Comparison of ENCODE assay signal across 25 cellular contexts in the genomic region with DNA sequence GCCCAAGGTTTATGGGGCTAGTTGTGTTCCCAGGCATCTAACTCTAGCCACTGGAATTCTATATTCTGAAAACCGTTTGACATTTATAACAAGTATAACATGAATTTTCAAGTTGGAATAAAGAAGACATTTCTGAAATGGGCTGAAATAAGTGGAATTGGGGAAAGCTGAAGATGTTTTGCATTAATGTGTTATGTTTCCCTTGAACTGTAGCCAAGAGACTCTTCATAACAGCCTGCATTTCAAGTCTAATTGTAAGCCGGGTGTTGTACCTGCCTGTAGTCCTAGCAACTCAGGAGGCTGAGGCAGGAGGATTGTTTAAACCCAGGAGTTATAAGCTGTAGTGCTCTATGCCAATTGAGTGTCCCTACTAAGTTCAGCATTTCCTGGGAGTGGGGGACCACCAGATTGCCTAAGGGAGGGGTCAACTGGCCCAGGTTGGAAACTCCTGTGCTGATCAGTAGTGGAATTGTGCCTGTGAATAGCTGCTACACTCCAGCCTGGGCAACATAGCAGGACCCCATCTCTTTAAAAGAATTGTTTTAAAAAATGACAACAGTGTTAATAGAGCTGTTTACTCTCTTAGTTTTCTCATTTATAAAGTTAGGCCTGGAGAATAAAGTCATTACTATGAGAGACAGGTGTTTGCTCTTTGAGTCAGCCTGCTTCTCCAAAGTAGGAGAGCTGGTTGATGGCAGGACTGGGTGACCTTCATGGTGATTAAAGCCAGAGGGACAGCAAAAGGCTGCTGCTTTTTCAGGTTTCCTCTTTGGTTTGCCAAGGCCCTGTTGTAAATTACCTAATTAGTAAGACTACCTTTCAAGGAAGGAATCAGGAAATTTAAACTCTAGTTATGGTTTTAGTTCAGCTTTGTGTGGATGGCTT.
DNase-seq lines count a peak whose midpoint lies in the region; ATAC-seq, FAIRE-seq and TF ChIP-seq lines count a peak whose summit lies in the region.
"Had no signal": no experiment of that assay in that cellular context is flagged by ENCODE, and none has a peak within 500 bp of the region (broad histone marks: within the 10 kb centered on the region; RNA-seq: fewer than 3 reads in every experiment).

No MANE protein-coding gene starts in this region.

- H3K4me1 ChIP-seq in HUES48 (ENCODE audit: control insufficient read depth, insufficient read depth, low read length) (peaks cover 3% of the 10 kb centered on the region; the same call in 1 of the 2 replicates), hepatocyte (ENCODE audit: insufficient read depth) (no peaks in the 10 kb centered on the region), pancreas (peaks cover 0 to 11% (median 5%) of the 10 kb centered on the region in 3 donors)
- H3K4me1 ChIP-seq: right lobe of liver had no signal

- peak overlapping the region; percentile 62 for H3K27ac Mint-ChIP-seq in activated T-helper 17 cell treated with anti-CD3 and anti-CD28 coated beads, Interleukin-2, amount 50 U/mL, for 72 hours
- H3K27ac Mint-ChIP-seq: activated naive CD8-positive, alpha-beta T cell treated with anti-CD3 and anti-CD28 coated beads, Interleukin-2, amount 50 U/mL, for 24 hours; CD8-positive, alpha-beta T cell had no signal

- H3K27me3 ChIP-seq in HUES48 (ENCODE audit: control insufficient read depth, insufficient read depth, low read length), result no peaks in the 10 kb centered on the region
- H3K27me3 ChIP-seq in hepatocyte, result no peaks in the 10 kb centered on the region
- no peaks in the 10 kb centered on the region for H3K27me3 ChIP-seq in pancreas
- H3K27me3 ChIP-seq: ovary, right lobe of liver, transverse colon had no signal

- H3K9me2 ChIP-seq in hepatocyte (replicated peaks; ENCODE audit: insufficient read depth), result no peaks in the 10 kb centered on the region

- TF ChIP-seq CTCF in hepatocyte (IDR thresholded peaks at IDR 0.05; ENCODE audit: poor library complexity) (no peak), pancreas (IDR thresholded peaks at IDR 0.05) (no peak)

- no peak for ATAC-seq in activated T-helper 17 cell treated with anti-CD3 and anti-CD28 coated beads, Interleukin-2, amount 50 U/mL, for 72 hours (replicated peaks)
- peak; percentile 70 to 92 (median 90) for ATAC-seq in pancreas
- ATAC-seq: activated naive CD8-positive, alpha-beta T cell treated with anti-CD3 and anti-CD28 coated beads, Interleukin-2, amount 50 U/mL, for 24 hours; CD8-positive, alpha-beta T cell; left cardiac atrium; naive thymus-derived CD8-positive, alpha-beta T cell had no signal

- H3K36me3 ChIP-seq in HUES48 (ENCODE audit: control insufficient read depth, insufficient read depth, low read length), result no peaks in the 10 kb centered on the region
- H3K36me3 ChIP-seq in hepatocyte (replicated peaks; ENCODE audit: insufficient read depth, low read depth), result no peaks in the 10 kb centered on the region
- H3K36me3 ChIP-seq in pancreas, result no peaks in the 10 kb centered on the region
- H3K36me3 ChIP-seq: ovary, right lobe of liver, transverse colon had no signal

- intact Hi-C loops in pancreas (cut with DNase I), result no loop called here

- DNase-seq in hepatocyte (ENCODE audit: low spot score) (no peak), pancreas (peak in 2 of 6 donors; percentile 25 to 47), ACHN (no peak)
- no peak for DNase-seq in stimulated activated CD4-positive, alpha-beta T cell treated with anti-CD3 and anti-CD28 coated beads, Interleukin-2, amount 100 ng/mL, for 24 hours
- DNase-seq in activated T-cell treated with anti-CD3 and anti-CD28 coated beads, Interleukin-2, amount 50 U/mL, for 48 hours, result no peak
- DNase-seq: activated CD4-positive, alpha-beta T cell treated with anti-CD3 and anti-CD28 coated beads, Interleukin-2, amount 50 U/mL, for 4 hours; activated gamma-delta T cell; activated naive CD8-positive, alpha-beta T cell treated with anti-CD3 and anti-CD28 coated beads, Interleukin-2, amount 50 U/mL, for 24 hours; CD8-positive, alpha-beta T cell; DMS79; effector CD8-positive, alpha-beta T cell; GOT3; left cardiac atrium; naive thymus-derived CD8-positive, alpha-beta T cell; NCI-H1092 treated with DMSO at 0.1 percent for 48 hours; NCI-H1930; NCI-H226; NCI-H748 treated with DMSO at 0.1 percent for 48 hours; ovary; right lobe of liver; Right ventricle myocardium superior; stimulated activated CD8-positive, alpha-beta memory T cell treated with anti-CD3 and anti-CD28 coated beads, Interleukin-4, amount 100 ng/mL, for 48 hours; transverse colon had no signal

- no peaks in the 10 kb centered on the region for H3K9me3 Mint-ChIP-seq in activated T-helper 17 cell treated with anti-CD3 and anti-CD28 coated beads, Interleukin-2, amount 50 U/mL, for 72 hours
- H3K9me3 Mint-ChIP-seq: activated naive CD8-positive, alpha-beta T cell treated with anti-CD3 and anti-CD28 coated beads, Interleukin-2, amount 50 U/mL, for 24 hours; CD8-positive, alpha-beta T cell had no signal

- H3K9ac ChIP-seq in HUES48 (ENCODE audit: low read depth, low read length), result no peak overlapping the region

- WGBS in hepatocyte (ENCODE audit: low lambda C conversion rate, missing lambda C conversion rate), result 83% methylated on average over 2 of the region's 2 CpGs
- 73 to 74% methylated on average over 2 of the region's 2 CpGs for WGBS in pancreas, 2 donors

- H3K4me3 ChIP-seq in HUES48 (ENCODE audit: low read depth, low read length) (no peak overlapping the region), hepatocyte (no peak overlapping the region), pancreas (no peak overlapping the region)
- H3K4me3 ChIP-seq: ovary, right lobe of liver, transverse colon had no signal

- no peaks in the 10 kb centered on the region for H3K36me3 Mint-ChIP-seq in activated T-helper 17 cell treated with anti-CD3 and anti-CD28 coated beads, Interleukin-2, amount 50 U/mL, for 72 hours (ENCODE audit: low read depth)
- H3K36me3 Mint-ChIP-seq: CD8-positive, alpha-beta T cell had no signal

- H3K79me2 ChIP-seq in hepatocyte, result peaks cover 53% of the 10 kb centered on the region

- H3K4me2 ChIP-seq in hepatocyte, result no peak overlapping the region

- no peaks in the 10 kb centered on the region for H3K9me3 ChIP-seq in HUES48 (ENCODE audit: control insufficient read depth, insufficient read depth, low read length)
- no peaks in the 10 kb centered on the region for H3K9me3 ChIP-seq in hepatocyte (ENCODE audit: low read depth)
- no peaks in the 10 kb centered on the region for H3K9me3 ChIP-seq in pancreas
- H3K9me3 ChIP-seq: ovary, right lobe of liver, transverse colon had no signal

- H3K4me1 Mint-ChIP-seq in activated T-helper 17 cell treated with anti-CD3 and anti-CD28 coated beads, Interleukin-2, amount 50 U/mL, for 72 hours, result peaks cover 9% of the 10 kb centered on the region

- H3K4me3 Mint-ChIP-seq in activated T-helper 17 cell treated with anti-CD3 and anti-CD28 coated beads, Interleukin-2, amount 50 U/mL, for 72 hours, result no peak overlapping the region
- H3K4me3 Mint-ChIP-seq: activated naive CD8-positive, alpha-beta T cell treated with anti-CD3 and anti-CD28 coated beads, Interleukin-2, amount 50 U/mL, for 24 hours; CD8-positive, alpha-beta T cell; naive thymus-derived CD8-positive, alpha-beta T cell had no signal

- H4K20me1 ChIP-seq in hepatocyte (ENCODE audit: insufficient read depth, poor library complexity, severe bottlenecking), result no peaks in the 10 kb centered on the region

- H2AFZ ChIP-seq in hepatocyte, result no peak overlapping the region

- no peaks in the 10 kb centered on the region for H3K27me3 Mint-ChIP-seq in activated T-helper 17 cell treated with anti-CD3 and anti-CD28 coated beads, Interleukin-2, amount 50 U/mL, for 72 hours
- H3K27me3 Mint-ChIP-seq: activated naive CD8-positive, alpha-beta T cell treated with anti-CD3 and anti-CD28 coated beads, Interleukin-2, amount 50 U/mL, for 24 hours; naive thymus-derived CD8-positive, alpha-beta T cell had no signal

- in situ Hi-C loops in ACHN (cut with HindIII; ENCODE audit: low pct_ligation_motif_present, low pct_unique_long_range_greater_than_20kb, low sequenced_read_pairs), result no loop called here

- H3K27ac ChIP-seq in HUES48 (ENCODE audit: low read depth, low read length) (peak overlapping the region; percentile 50), hepatocyte (peak overlapping the region; percentile 47), pancreas (peak overlapping the region; percentile 5 to 77 (median 40))
- H3K27ac ChIP-seq: ovary, right lobe of liver, transverse colon had no signal

- no peak for FAIRE-seq in pancreas (lab: Jason Lieb, UNC)
